Comparison of ENCODE assay signal across 2 cellular contexts in genomic region chr5:141942185-141942857, GRCh38.
A peak's percentile ranks its signal among the peaks of the same experiment; 100 is the strongest.
TF ChIP-seq lines count a peak whose summit lies in the region.

No MANE protein-coding gene starts in this region.

TF ChIP-seq in K562, 482 proteins besides CTCF, POLR2A, EP300 and RAD21:
- no peak for TF ChIP-seq HNRNPK (IDR thresholded peaks at IDR 0.05; ENCODE audit: low read depth, low read length, poor library complexity, severe bottlenecking)
- no peak for TF ChIP-seq NCOR1 (IDR thresholded peaks at IDR 0.05)
- peak; percentile 48; the same call in 1 of the 2 replicates for TF ChIP-seq PKNOX1 (IDR thresholded peaks at IDR 0.05)

TF ChIP-seq in HepG2, 621 proteins besides CTCF, POLR2A, EP300 and RAD21:
- TF ChIP-seq HNF4A (CRISPR knock-in tag; IDR thresholded peaks at IDR 0.05) (peak; percentile 75), TEAD2 (CRISPR knock-in tag; IDR thresholded peaks at IDR 0.05) (no peak), MED1 (CRISPR knock-in tag; IDR thresholded peaks at IDR 0.05) (0 out of 2 replicates have a peak, but pooled peaks have one; percentile 21), GFI1 (CRISPR knock-in tag; IDR thresholded peaks at IDR 0.05; ENCODE audit: borderline replicate concordance) (no peak), PPARG (CRISPR knock-in tag; conservative IDR thresholded peaks at IDR 0.05) (0 out of 2 replicates have a peak, but pooled peaks have one; percentile 10), MAX (IDR thresholded peaks at IDR 0.05) (peak; percentile 27; the same call in 1 of the 2 replicates), MXI1 (IDR thresholded peaks at IDR 0.05; ENCODE audit: borderline replicate concordance, low read depth, low read length) (peak; percentile 27; the same call in 1 of the 3 replicates), MYC (CRISPR knock-in tag; IDR thresholded peaks at IDR 0.05; ENCODE audit: borderline replicate concordance) (0 out of 2 replicates have a peak, but pooled peaks have one; percentile 27), SAP130 (CRISPR knock-in tag; IDR thresholded peaks at IDR 0.05; ENCODE audit: low read depth) (peak; percentile 44; the same call in 1 of the 2 replicates), SALL1 (CRISPR knock-in tag; IDR thresholded peaks at IDR 0.05) (no peak), HNF4G (IDR thresholded peaks at IDR 0.05; ENCODE audit: borderline replicate concordance, low read depth, low read length) (peak; percentile 20; the same call in 1 of the 2 replicates), HNF4G (CRISPR knock-in tag; IDR thresholded peaks at IDR 0.05; ENCODE audit: borderline replicate concordance, low read depth) (0 out of 2 replicates have a peak, but pooled peaks have one; percentile 32), BATF2 (CRISPR knock-in tag; IDR thresholded peaks at IDR 0.05) (0 out of 2 replicates have a peak, but pooled peaks have one; percentile 55), PATZ1 (CRISPR knock-in tag; IDR thresholded peaks at IDR 0.05) (peak; percentile 73)
